1 cellular context compared by ENCODE assay signal in the genomic region with DNA sequence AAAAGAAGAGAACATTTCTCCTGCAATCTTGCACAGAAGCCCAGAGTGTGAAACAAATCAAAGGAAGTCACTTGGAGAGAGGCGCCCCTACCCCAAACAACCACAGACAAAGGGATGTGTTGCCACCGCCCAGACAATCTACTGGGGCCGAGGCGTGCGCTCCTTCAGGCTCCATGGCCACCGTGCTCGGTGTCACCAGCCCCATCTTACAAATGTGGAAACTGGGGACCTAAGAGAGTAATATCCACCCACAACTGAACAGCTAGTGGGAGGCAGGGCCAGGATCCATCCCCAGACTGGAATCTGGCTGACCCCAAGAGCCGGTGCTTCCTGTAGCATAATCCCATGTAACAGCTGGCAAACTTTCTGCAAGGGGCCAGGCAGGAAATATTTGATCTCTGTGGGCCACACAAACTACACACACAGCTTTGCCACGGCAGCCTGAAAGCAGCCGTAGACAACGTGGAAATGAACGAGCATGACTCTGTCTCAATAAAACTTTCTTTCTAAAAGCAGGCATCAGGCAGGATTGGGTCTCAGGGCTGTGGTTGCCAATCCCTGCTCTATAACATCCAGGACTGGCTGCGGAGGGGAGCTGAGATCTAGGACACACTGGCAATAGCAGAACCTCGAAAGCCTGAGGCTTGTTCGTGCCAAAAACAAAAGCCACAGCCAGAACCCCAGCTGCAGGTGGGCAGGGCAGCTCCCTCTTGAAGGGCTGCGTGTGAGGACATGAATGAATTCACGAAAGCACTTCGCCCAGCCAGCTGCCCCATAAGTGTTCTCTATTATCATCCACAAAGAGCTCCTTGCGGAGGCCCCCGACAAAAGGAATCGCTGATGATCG.
TF ChIP-seq lines count a peak whose summit lies in the region.

No MANE protein-coding gene starts in this region.

TF ChIP-seq in K562, 482 proteins besides CTCF, POLR2A, EP300 and RAD21:
- TF ChIP-seq ZNF830 (CRISPR knock-in tag; IDR thresholded peaks at IDR 0.05): no peak
- TF ChIP-seq ZNF551 (CRISPR knock-in tag; IDR thresholded peaks at IDR 0.05): no peak
- TF ChIP-seq, protein P1, sequence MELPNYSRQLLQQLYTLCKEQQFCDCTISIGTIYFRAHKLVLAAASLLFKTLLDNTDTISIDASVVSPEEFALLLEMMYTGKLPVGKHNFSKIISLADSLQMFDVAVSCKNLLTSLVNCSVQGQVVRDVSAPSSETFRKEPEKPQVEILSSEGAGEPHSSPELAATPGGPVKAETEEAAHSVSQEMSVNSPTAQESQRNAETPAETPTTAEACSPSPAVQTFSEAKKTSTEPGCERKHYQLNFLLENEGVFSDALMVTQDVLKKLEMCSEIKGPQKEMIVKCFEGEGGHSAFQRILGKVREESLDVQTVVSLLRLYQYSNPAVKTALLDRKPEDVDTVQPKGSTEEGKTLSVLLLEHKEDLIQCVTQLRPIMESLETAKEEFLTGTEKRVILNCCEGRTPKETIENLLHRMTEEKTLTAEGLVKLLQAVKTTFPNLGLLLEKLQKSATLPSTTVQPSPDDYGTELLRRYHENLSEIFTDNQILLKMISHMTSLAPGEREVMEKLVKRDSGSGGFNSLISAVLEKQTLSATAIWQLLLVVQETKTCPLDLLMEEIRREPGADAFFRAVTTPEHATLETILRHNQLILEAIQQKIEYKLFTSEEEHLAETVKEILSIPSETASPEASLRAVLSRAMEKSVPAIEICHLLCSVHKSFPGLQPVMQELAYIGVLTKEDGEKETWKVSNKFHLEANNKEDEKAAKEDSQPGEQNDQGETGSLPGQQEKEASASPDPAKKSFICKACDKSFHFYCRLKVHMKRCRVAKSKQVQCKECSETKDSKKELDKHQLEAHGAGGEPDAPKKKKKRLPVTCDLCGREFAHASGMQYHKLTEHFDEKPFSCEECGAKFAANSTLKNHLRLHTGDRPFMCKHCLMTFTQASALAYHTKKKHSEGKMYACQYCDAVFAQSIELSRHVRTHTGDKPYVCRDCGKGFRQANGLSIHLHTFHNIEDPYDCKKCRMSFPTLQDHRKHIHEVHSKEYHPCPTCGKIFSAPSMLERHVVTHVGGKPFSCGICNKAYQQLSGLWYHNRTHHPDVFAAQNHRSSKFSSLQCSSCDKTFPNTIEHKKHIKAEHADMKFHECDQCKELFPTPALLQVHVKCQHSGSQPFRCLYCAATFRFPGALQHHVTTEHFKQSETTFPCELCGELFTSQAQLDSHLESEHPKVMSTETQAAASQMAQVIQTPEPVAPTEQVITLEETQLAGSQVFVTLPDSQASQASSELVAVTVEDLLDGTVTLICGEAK (IDR thresholded peaks at IDR 0.05): peak; percentile 64
- TF ChIP-seq, protein P1 (CRISPR knock-in tag; IDR thresholded peaks at IDR 0.05): no peak
